9 cellular contexts compared by ENCODE assay signal in genomic region chr20:59030911-59031310, GRCh38. TPM values are rescaled to one million over a fixed set of nuclear protein-coding genes. Genes with fewer than 3 reads are reported as not detected.
A peak's percentile ranks its signal among the peaks of the same experiment; 100 is the strongest.
DNase-seq lines count a peak whose midpoint lies in the region; ATAC-seq and TF ChIP-seq lines count a peak whose summit lies in the region.
"Had no signal": no experiment of that assay in that cellular context is flagged by ENCODE, and none has a peak within 500 bp of the region (broad histone marks: within the 10 kb centered on the region; RNA-seq: fewer than 3 reads in every experiment).

No MANE protein-coding gene starts in this region.

- H3K4me1 ChIP-seq in heart right ventricle (peaks cover 17 to 68% (median 51%) of the 10 kb centered on the region in 9 donors), mesodermal cell (ENCODE audit: control insufficient read depth, insufficient read depth, low read length, poor library complexity, severe bottlenecking) (peaks cover 21% of the 10 kb centered on the region), vagina (peaks cover 54% of the 10 kb centered on the region)

- peak overlapping the region in 5 of 10 donors; percentile 14 to 96 (median 95) for H3K27ac ChIP-seq in heart right ventricle
- no peak overlapping the region for H3K27ac ChIP-seq in mesodermal cell (ENCODE audit: low read depth, low read length, severe bottlenecking)
- H3K27ac ChIP-seq in vagina: no peak overlapping the region

- no peak for DNase-seq in heart right ventricle
- DNase-seq in cardiac septum (ENCODE audit: low spot score): no peak
- DNase-seq in astrocyte of the spinal cord (ENCODE audit: low read depth, low spot score): no peak
- DNase-seq in vagina (ENCODE audit: extremely low spot score in 2 of 2): no peak
- no peak for DNase-seq in AG08396 (ENCODE audit: low spot score)
- DNase-seq: GF-D8 had no signal

- no peak for ATAC-seq in heart right ventricle
- ATAC-seq in HG02571 (IDR thresholded peaks at IDR 0.05; ENCODE audit: unreplicated experiment): no peak
- ATAC-seq in GM18511 (IDR thresholded peaks at IDR 0.05; ENCODE audit: unreplicated experiment): no peak

- H3K36me3 ChIP-seq in heart right ventricle: peaks cover 0 to 77% (median 32%) of the 10 kb centered on the region in 9 donors
- H3K36me3 ChIP-seq in mesodermal cell (ENCODE audit: control insufficient read depth, insufficient read depth, low read length): peaks cover 62% of the 10 kb centered on the region
- peaks cover 0 to 51% of the 10 kb centered on the region in 2 donors for H3K36me3 ChIP-seq in vagina

- intact Hi-C loops in heart right ventricle (cut with DNase I) (loop anchor here in 9 of 10 donors (1.0 to 10.0 kb wide), 9 partner anchors 44 to 646 kb away; partner anchors contain the start of genes NELFCD (in 3 of the 9), STX16 (in 1 of the 9) and VAPB (in 1 of the 9)), cardiac septum (cut with DNase I) (loop anchor here (5.0 kb wide), 1 partner anchor 49 kb away; the partner anchor contains the start of gene NELFCD), vagina (cut with DNase I) (loop anchor here (5.0 kb wide), 1 partner anchor 139 kb away; no protein-coding TSS in a partner anchor)

- WGBS in heart right ventricle, 2 donors: 59 to 62% methylated on average over 2 of the region's 2 CpGs
- WGBS in mesodermal cell (ENCODE audit: insufficient coverage in 2 of 2), 2 experiments: no CpG with 5 or more reads among the region's 2 CpGs

- H3K4me3 ChIP-seq in heart right ventricle (peak overlapping the region; percentile 48 to 96 (median 82)), astrocyte of the spinal cord (ENCODE audit: low read depth, low read length) (peak overlapping the region; percentile 61), mesodermal cell (ENCODE audit: extremely low read depth, insufficient read depth, low read length, poor library complexity, severe bottlenecking) (peak overlapping the region; percentile 90), vagina (peak overlapping the region; percentile 78 to 92)

- in situ Hi-C loops in astrocyte of the spinal cord (cut with HindIII; ENCODE audit: low sequenced_read_pairs): no loop called here

- H3K27me3 ChIP-seq in heart right ventricle (no peaks in the 10 kb centered on the region), vagina (no peaks in the 10 kb centered on the region)

- TF ChIP-seq CTCF in heart right ventricle (IDR thresholded peaks at IDR 0.05): no peak
- TF ChIP-seq CTCF in astrocyte of the spinal cord (IDR thresholded peaks at IDR 0.05; ENCODE audit: low read depth, low read length): no peak
- TF ChIP-seq CTCF in vagina (IDR thresholded peaks at IDR 0.05): no peak

- no peak for TF ChIP-seq POLR2A in vagina (IDR thresholded peaks at IDR 0.05)

- H3K9me3 ChIP-seq in heart right ventricle (no peaks in the 10 kb centered on the region), mesodermal cell (ENCODE audit: control insufficient read depth, low read length) (no peaks in the 10 kb centered on the region), vagina (no peaks in the 10 kb centered on the region)

RNA-seq across cellular contexts. Expression of gene ATP5F1E, which starts 1.2 kb away (rescaled TPM):
- total RNA-seq in heart right ventricle (100 to 1,000 TPM; 105 to 155 (median 121) TPM), cardiac septum (123 TPM), vagina (22.8 TPM)
- 10 to 100 TPM; 84.7 to 96.7 TPM for polyA plus RNA-seq in heart right ventricle
- 87.1 TPM for polyA plus RNA-seq in mesodermal cell (2013, experiment 1 of 2)
- 90.8 TPM for polyA plus RNA-seq in mesodermal cell (2013, experiment 2 of 2)

RNA-seq across cellular contexts. Expression of gene PRELID3B, which starts 11.7 kb away (rescaled TPM):
- total RNA-seq in heart right ventricle (10 to 100 TPM; 41.4 to 55.9 (median 47.5) TPM), cardiac septum (41.4 TPM), vagina (73.4 TPM)
- 10 to 100 TPM; 11.5 to 26.1 TPM for polyA plus RNA-seq in heart right ventricle
- polyA plus RNA-seq in mesodermal cell (2013, experiment 1 of 2): 37.4 TPM
- 42.8 TPM for polyA plus RNA-seq in mesodermal cell (2013, experiment 2 of 2)

RNA-seq across cellular contexts. Expression of gene TUBB1, which starts 11.7 kb away (rescaled TPM):
- total RNA-seq in heart right ventricle: under 1 TPM in 8 of 10 donors, not detected in 2; 0.17 to 0.38 (median 0.21) TPM
- polyA plus RNA-seq in heart right ventricle: under 1 TPM; 0.07 to 0.13 TPM
- 0.54 TPM for total RNA-seq in cardiac septum
- polyA plus RNA-seq in mesodermal cell (2013, experiment 1 of 2): not detected
- not detected for polyA plus RNA-seq in mesodermal cell (2013, experiment 2 of 2)
- total RNA-seq in vagina: not detected

RNA-seq across cellular contexts. Expression of gene CTSZ, which starts 23.9 kb away (rescaled TPM):
- total RNA-seq in heart right ventricle: 100 to 1,000 TPM in 8 of 10 donors, 10 to 100 TPM in 2; 87.9 to 278 (median 124) TPM
- polyA plus RNA-seq in heart right ventricle: 100 to 1,000 TPM in 1 of 2 donors, 10 to 100 TPM in 1; 83.9 to 135 TPM
- 157 TPM for total RNA-seq in cardiac septum
- polyA plus RNA-seq in mesodermal cell (2013, experiment 1 of 2): 65.5 TPM
- polyA plus RNA-seq in mesodermal cell (2013, experiment 2 of 2): 60.4 TPM
- 128 TPM for total RNA-seq in vagina

RNA-seq across cellular contexts. Expression of gene NELFCD, which starts 49.9 kb away (rescaled TPM):
- total RNA-seq in heart right ventricle: 10 to 100 TPM; 23.2 to 40.5 (median 31.1) TPM
- polyA plus RNA-seq in heart right ventricle: 10 to 100 TPM; 22.8 to 48.1 TPM
- 34.7 TPM for total RNA-seq in cardiac septum
- 83.9 TPM for polyA plus RNA-seq in mesodermal cell (2013, experiment 1 of 2)
- 79.0 TPM for polyA plus RNA-seq in mesodermal cell (2013, experiment 2 of 2)
- total RNA-seq in vagina: 85.7 TPM
